ENCODE assay signal across 9 cellular contexts in the genomic region with DNA sequence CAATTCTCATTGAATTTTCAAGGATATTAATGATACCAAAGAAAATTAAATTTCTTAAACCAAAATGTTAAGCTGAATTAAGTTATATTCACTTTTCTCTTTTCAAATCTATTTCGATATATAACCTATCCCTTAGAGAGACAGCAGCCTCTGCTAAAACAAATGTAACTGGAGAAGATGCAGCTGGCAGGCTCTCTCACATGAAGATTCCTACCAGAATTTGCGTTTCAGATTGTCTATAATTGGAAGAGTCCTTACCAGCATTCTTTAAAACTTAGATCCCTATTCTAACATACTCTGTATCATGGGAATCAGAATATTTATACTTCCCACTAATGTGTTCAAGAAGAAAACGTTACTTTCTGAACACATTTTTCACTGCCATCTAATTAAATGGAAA. TPM values are rescaled to one million over a fixed set of nuclear protein-coding genes. Genes with fewer than 3 reads are reported as not detected.
DNase-seq lines count a peak whose midpoint lies in the region; ATAC-seq and TF ChIP-seq lines count a peak whose summit lies in the region.
"Had no signal": no experiment of that assay in that cellular context is flagged by ENCODE, and none has a peak within 500 bp of the region (broad histone marks: within the 10 kb centered on the region; RNA-seq: fewer than 3 reads in every experiment).

No MANE protein-coding gene starts in this region.

- no peak for ATAC-seq in natural killer cell treated with Interleukin-12 subunit alpha and Interleukin-12 subunit beta and Interleukin-15 and Interleukin-18, amount 100 ng/mL, for 72 hours

- H3K36me3 Mint-ChIP-seq in natural killer cell treated with Interleukin-12 subunit alpha and Interleukin-12 subunit beta and Interleukin-15 and Interleukin-18, amount 100 ng/mL, for 72 hours = peaks cover 25% of the 10 kb centered on the region

- H3K27ac Mint-ChIP-seq in natural killer cell treated with Interleukin-12 subunit alpha and Interleukin-12 subunit beta and Interleukin-15 and Interleukin-18, amount 100 ng/mL, for 72 hours = peak overlapping the region; percentile 89 to 98

- TF ChIP-seq POLR2A in erythroblast (IDR thresholded peaks at IDR 0.05; ENCODE audit: low read length) = no peak

- no peaks in the 10 kb centered on the region for H3K27me3 Mint-ChIP-seq in natural killer cell treated with Interleukin-12 subunit alpha and Interleukin-12 subunit beta and Interleukin-15 and Interleukin-18, amount 100 ng/mL, for 72 hours

- H3K9me3 Mint-ChIP-seq in natural killer cell treated with Interleukin-12 subunit alpha and Interleukin-12 subunit beta and Interleukin-15 and Interleukin-18, amount 100 ng/mL, for 72 hours = no peaks in the 10 kb centered on the region

- H3K4me1 Mint-ChIP-seq in natural killer cell treated with Interleukin-12 subunit alpha and Interleukin-12 subunit beta and Interleukin-15 and Interleukin-18, amount 100 ng/mL, for 72 hours (ENCODE audit: low read depth in 2 of 2) = peaks cover 59 to 78% of the 10 kb centered on the region in 2 donors

- peak overlapping the region; percentile 95 for H3K4me3 Mint-ChIP-seq in natural killer cell treated with Interleukin-12 subunit alpha and Interleukin-12 subunit beta and Interleukin-15 and Interleukin-18, amount 100 ng/mL, for 72 hours

- peak; percentile 21 for DNase-seq in CD1c-positive myeloid dendritic cell (ENCODE audit: extremely low spot score)
- DNase-seq in LHCN-M2 (ENCODE audit: low read depth) = peak; percentile 52
- peak; percentile 26 for DNase-seq in dedifferentiated amniotic fluid mesenchymal stem cell (ENCODE audit: extremely low spot score)
- DNase-seq in natural killer cell treated with Interleukin-12 subunit alpha and Interleukin-12 subunit beta and Interleukin-15 and Interleukin-18, amount 100 ng/mL, for 72 hours (ENCODE audit: low spot score) = no peak
- no peak for DNase-seq in stimulated activated naive CD4-positive, alpha-beta T cell treated with Interleukin-2 at 50 U/mL for 16 hours (lab: John Stamatoyannopoulos, UW)
- no peak for DNase-seq in erythroblast (lab: John Stamatoyannopoulos, UW)
- DNase-seq in effector CD8-positive, alpha-beta T cell (lab: John Stamatoyannopoulos, UW) = no peak
- no peak for DNase-seq in activated CD4-positive, CD25-positive, alpha-beta regulatory T cell treated with anti-CD3 and anti-CD28 coated beads, Interleukin-2, amount 50 U/mL, for 72 hours
- DNase-seq: NCI-H510A had no signal

RNA-seq across cellular contexts. Expression of a gene that starts 1.6 kb away (rescaled TPM):
- 36.5 and 40.2 TPM in 2 replicates for total RNA-seq in LHCN-M2 (2014; rRNA removed)
- 13.0 TPM for polyA plus RNA-seq in LHCN-M2 (2012)
- total RNA-seq in natural killer cell treated with Interleukin-12 subunit alpha and Interleukin-12 subunit beta and Interleukin-15 and Interleukin-18, amount 100 ng/mL, for 72 hours = 100 to 1,000 TPM; 151 to 156 TPM

Comparison
In these comparisons a context has a peak if more than half of its experiments do, and no peak if none do; other contexts are left out.
1. DNase-seq: peak in CD1c-positive myeloid dendritic cell (single experiment), LHCN-M2 (single experiment) and dedifferentiated amniotic fluid mesenchymal stem cell (single experiment); none in natural killer cell treated with Interleukin-12 subunit alpha and Interleukin-12 subunit beta and Interleukin-15 and Interleukin-18, amount 100 ng/mL, for 72 hours (single experiment), stimulated activated naive CD4-positive, alpha-beta T cell treated with Interleukin-2 at 50 U/mL for 16 hours (single experiment), erythroblast (0 of 2), effector CD8-positive, alpha-beta T cell (single experiment) and activated CD4-positive, CD25-positive, alpha-beta regulatory T cell treated with anti-CD3 and anti-CD28 coated beads, Interleukin-2, amount 50 U/mL, for 72 hours (single experiment).